In genomic region chr2:64781991-64782390, GRCh38 we compare ENCODE assay signal across 35 cellular contexts.
DNase-seq lines count a peak whose midpoint lies in the region; ATAC-seq, FAIRE-seq and TF ChIP-seq lines count a peak whose summit lies in the region.
"Had no signal": no experiment of that assay in that cellular context is flagged by ENCODE, and none has a peak within 500 bp of the region (broad histone marks: within the 10 kb centered on the region; RNA-seq: fewer than 3 reads in every experiment).

No MANE protein-coding gene starts in this region.

- H3K27ac Mint-ChIP-seq in activated naive CD4-positive, alpha-beta T cell treated with anti-CD3 and anti-CD28 coated beads, Interleukin-2, amount 50 U/mL, for 72 hours = no peak overlapping the region
- H3K27ac Mint-ChIP-seq: activated B cell treated with CpG ODN at 0.5 μM for 24 hours; CD4-positive, alpha-beta T cell; endodermal cell; immature natural killer cell; natural killer cell had no signal

- H3K9me3 ChIP-seq in osteoblast (ENCODE audit: low read depth, low read length) = no peaks in the 10 kb centered on the region
- H3K9me3 ChIP-seq: stomach, thyroid gland had no signal

- ATAC-seq in activated naive CD4-positive, alpha-beta T cell treated with anti-CD3 and anti-CD28 coated beads, Interleukin-2, amount 50 U/mL, for 72 hours = no peak
- ATAC-seq: left ventricle myocardium superior, natural killer cell, Right ventricle myocardium inferior had no signal

- H3K36me3 Mint-ChIP-seq in activated naive CD4-positive, alpha-beta T cell treated with anti-CD3 and anti-CD28 coated beads, Interleukin-2, amount 50 U/mL, for 72 hours = no peaks in the 10 kb centered on the region
- H3K36me3 Mint-ChIP-seq: immature natural killer cell, natural killer cell had no signal

- DNase-seq in GM03348 (ENCODE audit: low spot score) (peak; percentile 60), NCI-H226 (peak; percentile 65), dermis blood vessel endothelial cell (peak; percentile 45), osteoblast (ENCODE audit: insufficient read length, low spot score, missing footprints) (peak; percentile 90), HUDEP-2 (lab: John Stamatoyannopoulos, UW; ENCODE audit: unreplicated experiment in 76 of 76) (no peak), NCI-H526 treated with DMSO at 0.1 percent for 48 hours (lab: John Stamatoyannopoulos, UW) (no peak), HTR-8/SVneo (ENCODE audit: insufficient read length, low spot score) (no peak)
- no peak for DNase-seq in activated naive CD4-positive, alpha-beta T cell treated with anti-CD3 and anti-CD28 coated beads, Interleukin-2, amount 50 U/mL, for 72 hours (ENCODE audit: low spot score in 2 of 2)
- DNase-seq: activated B cell treated with CpG ODN at 0.5 μM for 24 hours; activated naive CD4-positive, alpha-beta T cell treated with Interleukin-2 at 50 U/mL for 16 hours; AML-193; amniotic stem cell; CD4-positive, alpha-beta T cell; cortex of kidney; endodermal cell; H7; hypothalamus; immature natural killer cell; KBM-7; left ventricle myocardium superior; midbrain; natural killer cell; NCI-H1436; NCI-H2081 treated with DMSO at 0.1 percent for 48 hours; NCI-H345; NCI-H82; retina; stimulated activated CD4-positive, alpha-beta T cell treated with anti-CD3 and anti-CD28 coated beads, Interleukin-1b, Interleukin-23, amount 100 ng/mL, for 48 hours; stimulated activated CD8-positive, alpha-beta memory T cell treated with anti-CD3 and anti-CD28 coated beads, Interleukin-4, amount 100 ng/mL, for 48 hours; stomach; T-helper 9 cell; thyroid gland had no signal

- FAIRE-seq in HTR-8/SVneo (lab: Jason Lieb, UNC) = no peak
- FAIRE-seq: GM19239 had no signal

- H3K4me1 ChIP-seq in osteoblast (ENCODE audit: insufficient read depth, low read length) = peaks cover 40% of the 10 kb centered on the region

- H3K4me2 ChIP-seq in osteoblast (ENCODE audit: insufficient read depth, low read length) = peak overlapping the region; percentile 42
- H3K4me2 ChIP-seq: smooth muscle cell had no signal

- no peaks in the 10 kb centered on the region for H4K20me1 ChIP-seq in osteoblast (ENCODE audit: insufficient read depth, low read length)

- H3K36me3 ChIP-seq in osteoblast (ENCODE audit: insufficient read depth, low read length) = no peaks in the 10 kb centered on the region
- H3K36me3 ChIP-seq: stomach, thyroid gland had no signal

- H2AFZ ChIP-seq in osteoblast (ENCODE audit: low read length) = no peak overlapping the region

- no peak overlapping the region for H3K4me3 ChIP-seq in osteoblast (ENCODE audit: insufficient read depth, low read length)
- H3K4me3 ChIP-seq: smooth muscle cell, stomach, thyroid gland had no signal

- H3K27ac ChIP-seq in osteoblast (ENCODE audit: low read depth, low read length) = peak overlapping the region; percentile 90
- H3K27ac ChIP-seq: stomach, thyroid gland had no signal

- H3K79me2 ChIP-seq in osteoblast (ENCODE audit: insufficient read depth, low read length) = no peaks in the 10 kb centered on the region

- H3K27me3 ChIP-seq in osteoblast (ENCODE audit: insufficient read depth, low read length) = no peaks in the 10 kb centered on the region
- H3K27me3 ChIP-seq: stomach, thyroid gland had no signal

- no peak for TF ChIP-seq CTCF in osteoblast (IDR thresholded peaks at IDR 0.05; ENCODE audit: extremely low read depth, low read depth, low read length)

- H3K9me3 Mint-ChIP-seq in activated naive CD4-positive, alpha-beta T cell treated with anti-CD3 and anti-CD28 coated beads, Interleukin-2, amount 50 U/mL, for 72 hours = no peaks in the 10 kb centered on the region
- H3K9me3 Mint-ChIP-seq: activated B cell treated with CpG ODN at 0.5 μM for 24 hours; CD4-positive, alpha-beta T cell; endodermal cell; immature natural killer cell; natural killer cell had no signal

Comparison
In these comparisons a context has a peak if more than half of its experiments do, and no peak if none do; other contexts are left out.
1. DNase-seq: peak in GM03348 (single experiment), NCI-H226 (single experiment), dermis blood vessel endothelial cell (single experiment) and osteoblast (single experiment); none in HUDEP-2 (0 of 76), NCI-H526 treated with DMSO at 0.1 percent for 48 hours (single experiment), HTR-8/SVneo (single experiment) and activated naive CD4-positive, alpha-beta T cell treated with anti-CD3 and anti-CD28 coated beads, Interleukin-2, amount 50 U/mL, for 72 hours (0 of 2).